In genomic region chr11:70127653-70128434, GRCh38 we compare ENCODE assay signal across 23 cellular contexts. TPM values are rescaled to one million over a fixed set of nuclear protein-coding genes. Genes with fewer than 3 reads are reported as not detected.
DNase-seq lines count a peak whose midpoint lies in the region; ATAC-seq and TF ChIP-seq lines count a peak whose summit lies in the region.
"Had no signal": no experiment of that assay in that cellular context is flagged by ENCODE, and none has a peak within 500 bp of the region (broad histone marks: within the 10 kb centered on the region; RNA-seq: fewer than 3 reads in every experiment).

No MANE protein-coding gene starts in this region.

- WGBS in mesendoderm (ENCODE audit: extremely low coverage, insufficient coverage, low lambda C conversion rate), result no CpG with 5 or more reads among the region's 6 CpGs
- WGBS in prostate gland, result 67% methylated on average over 6 of the region's 6 CpGs

- H3K4me1 Mint-ChIP-seq in CD8-positive, alpha-beta T cell (ENCODE audit: low read depth), result no peaks in the 10 kb centered on the region
- no peaks in the 10 kb centered on the region for H3K4me1 Mint-ChIP-seq in natural killer cell treated with Interleukin-12 subunit alpha and Interleukin-12 subunit beta and Interleukin-15 and Interleukin-18, amount 100 ng/mL, for 72 hours (ENCODE audit: low read depth in 2 of 2)
- H3K4me1 Mint-ChIP-seq: IgD-negative memory B cell had no signal

- TF ChIP-seq POLR2A in prostate gland (IDR thresholded peaks at IDR 0.05), result no peak

- no peaks in the 10 kb centered on the region for H3K27me3 ChIP-seq in ACC112 (ENCODE audit: insufficient read depth, low read length)
- H3K27me3 ChIP-seq in mesendoderm (ENCODE audit: insufficient read depth, low read length, poor library complexity), result no peaks in the 10 kb centered on the region
- H3K27me3 ChIP-seq in CD8-positive, alpha-beta T cell (ENCODE audit: insufficient read depth, low read length), result no peaks in the 10 kb centered on the region
- no peaks in the 10 kb centered on the region for H3K27me3 ChIP-seq in prostate gland (replicated peaks; ENCODE audit: insufficient read depth)
- H3K27me3 ChIP-seq: gastrocnemius medialis had no signal

- H3K27me3 Mint-ChIP-seq in CD8-positive, alpha-beta T cell (ENCODE audit: low read depth), result no peaks in the 10 kb centered on the region
- H3K27me3 Mint-ChIP-seq in natural killer cell treated with Interleukin-12 subunit alpha and Interleukin-12 subunit beta and Interleukin-15 and Interleukin-18, amount 100 ng/mL, for 72 hours, result peaks cover 0 to 3% of the 10 kb centered on the region in 2 donors

- H3K79me2 ChIP-seq in ACC112 (ENCODE audit: control insufficient read depth, insufficient read depth, low read length, unreplicated experiment), result no peaks in the 10 kb centered on the region
- no peaks in the 10 kb centered on the region for H3K79me2 ChIP-seq in mesendoderm (ENCODE audit: control insufficient read depth, insufficient read depth, low read length)

- no peak overlapping the region for H3K27ac Mint-ChIP-seq in CD8-positive, alpha-beta T cell
- no peak overlapping the region for H3K27ac Mint-ChIP-seq in natural killer cell treated with Interleukin-12 subunit alpha and Interleukin-12 subunit beta and Interleukin-15 and Interleukin-18, amount 100 ng/mL, for 72 hours
- H3K27ac Mint-ChIP-seq: IgD-negative memory B cell, nephron progenitor cell had no signal

- no peaks in the 10 kb centered on the region for H3K36me3 ChIP-seq in ACC112 (ENCODE audit: insufficient read depth, low read length)
- H3K36me3 ChIP-seq in mesendoderm (ENCODE audit: control insufficient read depth, insufficient read depth, low read length), result no peaks in the 10 kb centered on the region
- no peaks in the 10 kb centered on the region for H3K36me3 ChIP-seq in CD8-positive, alpha-beta T cell (ENCODE audit: insufficient read depth, low read length)
- H3K36me3 ChIP-seq in prostate gland, result no peaks in the 10 kb centered on the region
- H3K36me3 ChIP-seq: gastrocnemius medialis had no signal

- H3K79me1 ChIP-seq in mesendoderm (ENCODE audit: low read length), result no peaks in the 10 kb centered on the region

- H3K36me3 Mint-ChIP-seq in CD8-positive, alpha-beta T cell, result no peaks in the 10 kb centered on the region
- H3K36me3 Mint-ChIP-seq in natural killer cell treated with Interleukin-12 subunit alpha and Interleukin-12 subunit beta and Interleukin-15 and Interleukin-18, amount 100 ng/mL, for 72 hours, result no peaks in the 10 kb centered on the region
- H3K36me3 Mint-ChIP-seq: IgD-negative memory B cell had no signal

- no peak overlapping the region for H2BK15ac ChIP-seq in mesendoderm (replicated peaks; ENCODE audit: low read depth)

- no peak overlapping the region for H3K4me2 ChIP-seq in mesendoderm (ENCODE audit: low read length)

- ATAC-seq in CD8-positive, alpha-beta T cell, result no peak
- no peak for ATAC-seq in natural killer cell treated with Interleukin-12 subunit alpha and Interleukin-12 subunit beta and Interleukin-15 and Interleukin-18, amount 100 ng/mL, for 72 hours
- ATAC-seq: activated CD4-positive, CD25-positive, alpha-beta regulatory T cell treated with anti-CD3 and anti-CD28 coated beads, Interleukin-2, amount 50 U/mL, for 24 hours; gastrocnemius medialis had no signal

- H3K4me3 ChIP-seq in ACC112 (ENCODE audit: low read depth, low read length), result no peak overlapping the region
- H3K4me3 ChIP-seq in astrocyte of the cerebellum (ENCODE audit: low read depth, low read length), result no peak overlapping the region
- H3K4me3 ChIP-seq in mesendoderm (ENCODE audit: low read length), result no peak overlapping the region
- H3K4me3 ChIP-seq in CD8-positive, alpha-beta T cell (ENCODE audit: low read depth, low read length), result no peak overlapping the region
- no peak overlapping the region for H3K4me3 ChIP-seq in prostate gland
- H3K4me3 ChIP-seq: gastrocnemius medialis had no signal

- H3K4me1 ChIP-seq in ACC112 (ENCODE audit: control insufficient read depth, insufficient read depth, low read length, unreplicated experiment) (peaks cover 16% of the 10 kb centered on the region), mesendoderm (ENCODE audit: control insufficient read depth, low read depth, low read length) (peaks cover 11% of the 10 kb centered on the region), prostate gland (replicated peaks) (peaks cover 6% of the 10 kb centered on the region)
- H3K4me1 ChIP-seq in CD8-positive, alpha-beta T cell (ENCODE audit: insufficient read depth, low read length), result no peaks in the 10 kb centered on the region
- H3K4me1 ChIP-seq: gastrocnemius medialis had no signal

- H2BK5ac ChIP-seq in mesendoderm (ENCODE audit: low read length), result peak overlapping the region; percentile 45

- H3K56ac ChIP-seq in mesendoderm (ENCODE audit: low read length), result peak overlapping the region; percentile 90

- H2AFZ ChIP-seq in ACC112 (ENCODE audit: low read length, unreplicated experiment), result peak overlapping the region; percentile 87

- peak overlapping the region; percentile 16 for H3K18ac ChIP-seq in mesendoderm (ENCODE audit: low read length)

- CTCF ChIA-PET in CD8-positive, alpha-beta T cell (lab: Charles Lee), result interaction anchor here (0.6 kb wide), 2 partner anchors 13 to 478 kb away, joined by 3 read pairs; no protein-coding TSS in a partner anchor

- TF ChIP-seq CTCF in astrocyte of the cerebellum (IDR thresholded peaks at IDR 0.05; ENCODE audit: low read depth, low read length, missing control alignments) (no peak), prostate gland (IDR thresholded peaks at IDR 0.05) (no peak)
- TF ChIP-seq CTCF in CD8-positive, alpha-beta T cell (IDR thresholded peaks at IDR 0.05), result no peak

- H3K23ac ChIP-seq in mesendoderm (ENCODE audit: low read length), result no peak overlapping the region

- no peak overlapping the region for H4K5ac ChIP-seq in mesendoderm (ENCODE audit: low read length)

- no peaks in the 10 kb centered on the region for H3K9me3 Mint-ChIP-seq in CD8-positive, alpha-beta T cell
- H3K9me3 Mint-ChIP-seq in natural killer cell treated with Interleukin-12 subunit alpha and Interleukin-12 subunit beta and Interleukin-15 and Interleukin-18, amount 100 ng/mL, for 72 hours, result no peaks in the 10 kb centered on the region
- H3K9me3 Mint-ChIP-seq: IgD-negative memory B cell, nephron progenitor cell had no signal

- POLR2A ChIA-PET in CD8-positive, alpha-beta T cell (lab: Charles Lee), result no interaction called here

- in situ Hi-C loops in astrocyte of the cerebellum (cut with HindIII; ENCODE audit: low sequenced_read_pairs), result no loop called here

- H3K27ac ChIP-seq in ACC112 (ENCODE audit: low read depth, low read length) (no peak overlapping the region), mesendoderm (ENCODE audit: low read depth, low read length) (peak overlapping the region; percentile 40), prostate gland (no peak overlapping the region)
- H3K27ac ChIP-seq in CD8-positive, alpha-beta T cell (ENCODE audit: low read depth, low read length), result no peak overlapping the region
- H3K27ac ChIP-seq: gastrocnemius medialis had no signal

- H3K9ac ChIP-seq in mesendoderm (ENCODE audit: low read length), result peak overlapping the region; percentile 8

- peak; percentile 62 for DNase-seq in HS-27A (ENCODE audit: low read depth)
- peak; percentile 19 for DNase-seq in astrocyte of the cerebellum (ENCODE audit: low read depth)
- peak; percentile 84 for DNase-seq in mesendoderm
- DNase-seq in GM19238 (ENCODE audit: insufficient read length, low spot score), result no peak
- no peak for DNase-seq in CD8-positive, alpha-beta T cell
- DNase-seq in prostate gland (ENCODE audit: low spot score), result no peak
- DNase-seq in natural killer cell treated with Interleukin-12 subunit alpha and Interleukin-12 subunit beta and Interleukin-15 and Interleukin-18, amount 100 ng/mL, for 72 hours (ENCODE audit: low spot score), result no peak
- DNase-seq: activated naive CD4-positive, alpha-beta T cell treated with anti-CD3 and anti-CD28 coated beads, Interleukin-2, amount 50 U/mL, for 16 hours; activated T-cell treated with anti-CD3 and anti-CD28 coated beads, Interleukin-2, amount 50 U/mL, for 48 hours; erythroblast; gastrocnemius medialis; MM.1S; NCI-H1436 treated with DMSO at 0.1 percent for 48 hours; NCI-H2171 treated with DMSO at 0.1 percent for 48 hours; NCI-H748 treated with DMSO at 0.1 percent for 48 hours; OCI-M1; stimulated activated CD4-positive, alpha-beta T cell treated with anti-CD3 and anti-CD28 coated beads, Interleukin-4, amount 100 ng/mL, for 24 hours; T1000 had no signal

- H4K8ac ChIP-seq in mesendoderm (ENCODE audit: low read depth, low read length), result no peak overlapping the region

- H2BK120ac ChIP-seq in mesendoderm (ENCODE audit: low read depth, low read length), result no peak overlapping the region

- intact Hi-C loops in CD8-positive, alpha-beta T cell (cut with DNase I, micrococcal nuclease), result no loop called here
- intact Hi-C loops in prostate gland (cut with DNase I), result no loop called here

- H2AK5ac ChIP-seq in mesendoderm (ENCODE audit: low read length), result no peak overlapping the region

- no peaks in the 10 kb centered on the region for H3K9me3 ChIP-seq in CD8-positive, alpha-beta T cell (ENCODE audit: low read length)
- no peaks in the 10 kb centered on the region for H3K9me3 ChIP-seq in prostate gland
- H3K9me3 ChIP-seq: gastrocnemius medialis had no signal

- no peak overlapping the region for H3K4me3 Mint-ChIP-seq in CD8-positive, alpha-beta T cell
- H3K4me3 Mint-ChIP-seq in natural killer cell treated with Interleukin-12 subunit alpha and Interleukin-12 subunit beta and Interleukin-15 and Interleukin-18, amount 100 ng/mL, for 72 hours, result no peak overlapping the region
- H3K4me3 Mint-ChIP-seq: IgD-negative memory B cell, nephron progenitor cell had no signal

- H3K4ac ChIP-seq in mesendoderm (ENCODE audit: low read depth, low read length), result peak overlapping the region; percentile 79

RNA-seq across cellular contexts. Expression of gene ANO1, which starts 49.7 kb away (rescaled TPM):
- polyA plus RNA-seq in mesendoderm (2013, experiment 1 of 2), result 0.32 TPM
- polyA plus RNA-seq in mesendoderm (2013, experiment 2 of 2), result 0.34 TPM
- not detected for total RNA-seq in CD8-positive, alpha-beta T cell
- total RNA-seq in prostate gland, result 10 to 100 TPM; 34.6 to 43.9 TPM
- total RNA-seq in natural killer cell treated with Interleukin-12 subunit alpha and Interleukin-12 subunit beta and Interleukin-15 and Interleukin-18, amount 100 ng/mL, for 72 hours, result not detected
- total RNA-seq: dermis microvascular lymphatic vessel endothelial cell had no signal
- polyA plus RNA-seq: IgD-negative memory B cell had no signal

Comparison
In these comparisons a context has a peak if more than half of its experiments do, and no peak if none do; other contexts are left out.
1. DNase-seq: peak in HS-27A (single experiment), astrocyte of the cerebellum (single experiment) and mesendoderm (single experiment); none in GM19238 (single experiment), CD8-positive, alpha-beta T cell (0 of 7), prostate gland (single experiment) and natural killer cell treated with Interleukin-12 subunit alpha and Interleukin-12 subunit beta and Interleukin-15 and Interleukin-18, amount 100 ng/mL, for 72 hours (single experiment).
2. RNA of gene ANO1, which starts 49.7 kb away (total RNA-seq): 34.6 to 43.9 TPM in prostate gland; not detected in CD8-positive, alpha-beta T cell and not detected in natural killer cell treated with Interleukin-12 subunit alpha and Interleukin-12 subunit beta and Interleukin-15 and Interleukin-18, amount 100 ng/mL, for 72 hours; every median in the first group is over 10 times any median in the second.